In genomic region chr9:893843-894420, GRCh38 we compare ENCODE assay signal across 8 cellular contexts. TPM values are rescaled to one million over a fixed set of nuclear protein-coding genes. Genes with fewer than 3 reads are reported as not detected.
A peak's percentile ranks its signal among the peaks of the same experiment; 100 is the strongest.
DNase-seq lines count a peak whose midpoint lies in the region; ATAC-seq and TF ChIP-seq lines count a peak whose summit lies in the region.

No MANE protein-coding gene starts in this region.

- intact Hi-C loops in CD8-positive, alpha-beta T cell (cut with DNase I, micrococcal nuclease): loop anchor here (1.0 to 10.0 kb wide), 4 partner anchors 27 to 1195 kb away; no protein-coding TSS in a partner anchor

- no peak overlapping the region for H3K27ac Mint-ChIP-seq in CD8-positive, alpha-beta T cell
- no peak overlapping the region for H3K27ac Mint-ChIP-seq in activated CD4-positive, alpha-beta T cell treated with anti-CD3 and anti-CD28 coated beads, Interleukin-2, amount 10 ng/mL, durations not matched to agents 7 days and 5 days
- no peak overlapping the region for H3K27ac Mint-ChIP-seq in endodermal cell

- no peaks in the 10 kb centered on the region for H3K36me3 ChIP-seq in CD8-positive, alpha-beta T cell (ENCODE audit: insufficient read depth, low read length)
- H3K36me3 ChIP-seq in endodermal cell (ENCODE audit: control insufficient read depth, insufficient read depth, low read length) (no peaks in the 10 kb centered on the region), mucosa of stomach (ENCODE audit: control insufficient read depth, insufficient read depth, low read length) (no peaks in the 10 kb centered on the region)

- peak overlapping the region; percentile 17 for H3K4me3 Mint-ChIP-seq in CD8-positive, alpha-beta T cell
- H3K4me3 Mint-ChIP-seq in activated CD4-positive, alpha-beta T cell treated with anti-CD3 and anti-CD28 coated beads, Interleukin-2, amount 10 ng/mL, durations not matched to agents 7 days and 5 days: no peak overlapping the region
- no peak overlapping the region for H3K4me3 Mint-ChIP-seq in endodermal cell

- H3K9me3 Mint-ChIP-seq in CD8-positive, alpha-beta T cell: no peaks in the 10 kb centered on the region
- H3K9me3 Mint-ChIP-seq in activated CD4-positive, alpha-beta T cell treated with anti-CD3 and anti-CD28 coated beads, Interleukin-2, amount 10 ng/mL, durations not matched to agents 7 days and 5 days: no peaks in the 10 kb centered on the region
- H3K9me3 Mint-ChIP-seq in endodermal cell: no peaks in the 10 kb centered on the region

- H3K4me1 Mint-ChIP-seq in CD8-positive, alpha-beta T cell (ENCODE audit: low read depth): peaks cover 9% of the 10 kb centered on the region
- peaks cover 5% of the 10 kb centered on the region for H3K4me1 Mint-ChIP-seq in activated CD4-positive, alpha-beta T cell treated with anti-CD3 and anti-CD28 coated beads, Interleukin-2, amount 10 ng/mL, durations not matched to agents 7 days and 5 days
- no peaks in the 10 kb centered on the region for H3K4me1 Mint-ChIP-seq in endodermal cell

- H3K27me3 Mint-ChIP-seq in CD8-positive, alpha-beta T cell (ENCODE audit: low read depth): peaks cover 1% of the 10 kb centered on the region
- H3K27me3 Mint-ChIP-seq in activated CD4-positive, alpha-beta T cell treated with anti-CD3 and anti-CD28 coated beads, Interleukin-2, amount 10 ng/mL, durations not matched to agents 7 days and 5 days: peaks cover 15% of the 10 kb centered on the region
- H3K27me3 Mint-ChIP-seq in endodermal cell (ENCODE audit: insufficient read depth): peaks cover 15% of the 10 kb centered on the region

- no peak overlapping the region for H3K27ac ChIP-seq in CD8-positive, alpha-beta T cell (ENCODE audit: low read depth, low read length)
- no peak overlapping the region for H3K27ac ChIP-seq in endodermal cell (ENCODE audit: low read depth, low read length)

- no peaks in the 10 kb centered on the region for H3K27me3 ChIP-seq in CD8-positive, alpha-beta T cell (ENCODE audit: insufficient read depth, low read length)
- H3K27me3 ChIP-seq in endodermal cell (ENCODE audit: control insufficient read depth, insufficient read depth, low read length, poor library complexity, severe bottlenecking) (no peaks in the 10 kb centered on the region), mucosa of stomach (ENCODE audit: control insufficient read depth, insufficient read depth, low read length) (peaks cover 7% of the 10 kb centered on the region)

- peak; percentile 61 for TF ChIP-seq CTCF in CD8-positive, alpha-beta T cell (IDR thresholded peaks at IDR 0.05)
- peak; percentile 93 for TF ChIP-seq CTCF in endodermal cell (conservative IDR thresholded peaks at IDR 0.05)

- H3K4me1 ChIP-seq in CD8-positive, alpha-beta T cell (ENCODE audit: insufficient read depth, low read length): peaks cover 4% of the 10 kb centered on the region
- H3K4me1 ChIP-seq in endodermal cell (ENCODE audit: control insufficient read depth, insufficient read depth, low read length) (no peaks in the 10 kb centered on the region), mucosa of stomach (ENCODE audit: control insufficient read depth, insufficient read depth, low read length) (peaks cover 6% of the 10 kb centered on the region)

- WGBS in endodermal cell (ENCODE audit: insufficient coverage in 1 of 2, insufficient read length in 1 of 2), 2 experiments: 36 to 41% methylated on average over 3 to 9 of the region's 9 CpGs

- DNase-seq in CD8-positive, alpha-beta T cell: peak in 6 of 7 experiments; percentile 10 to 52 (median 23)
- peak; percentile 15 for DNase-seq in NCI-H524 treated with DMSO at 0.1 percent for 48 hours (lab: John Stamatoyannopoulos, UW)
- peak; percentile 65 for DNase-seq in activated CD4-positive, alpha-beta T cell treated with anti-CD3 and anti-CD28 coated beads, Interleukin-2, amount 10 ng/mL, durations not matched to agents 7 days and 5 days
- peak; percentile 82 for DNase-seq in endodermal cell
- DNase-seq in stimulated activated naive CD4-positive, alpha-beta T cell treated with Interleukin-2 at 50 U/mL for 16 hours (lab: John Stamatoyannopoulos, UW): peak; percentile 55

- CTCF ChIA-PET in CD8-positive, alpha-beta T cell (lab: Charles Lee): interaction anchor here (1.1 to 1.4 kb wide), 4 partner anchors 9 to 117 kb away, joined by 3 to 5 read pairs (median 4); no protein-coding TSS in a partner anchor
- CTCF ChIA-PET in activated CD4-positive, alpha-beta T cell treated with anti-CD3 and anti-CD28 coated beads, Interleukin-2, amount 10 ng/mL, durations not matched to agents 7 days and 5 days (lab: Charles Lee): interaction anchor here (0.7 to 2.0 kb wide), 5 partner anchors 10 to 116 kb away, joined by 4 to 8 read pairs (median 5); no protein-coding TSS in a partner anchor

- H3K4me3 ChIP-seq in CD8-positive, alpha-beta T cell (ENCODE audit: low read depth, low read length): no peak overlapping the region
- H3K4me3 ChIP-seq in endodermal cell (ENCODE audit: low read length) (no peak overlapping the region), mucosa of stomach (ENCODE audit: low read length) (no peak overlapping the region)

- POLR2A ChIA-PET in CD8-positive, alpha-beta T cell (lab: Charles Lee): no interaction called here
- POLR2A ChIA-PET in activated CD4-positive, alpha-beta T cell treated with anti-CD3 and anti-CD28 coated beads, Interleukin-2, amount 10 ng/mL, durations not matched to agents 7 days and 5 days (lab: Charles Lee): no interaction called here

- no peaks in the 10 kb centered on the region for H3K36me3 Mint-ChIP-seq in CD8-positive, alpha-beta T cell
- H3K36me3 Mint-ChIP-seq in activated CD4-positive, alpha-beta T cell treated with anti-CD3 and anti-CD28 coated beads, Interleukin-2, amount 10 ng/mL, durations not matched to agents 7 days and 5 days (ENCODE audit: low read depth): no peaks in the 10 kb centered on the region
- H3K36me3 Mint-ChIP-seq in endodermal cell (ENCODE audit: low read depth): no peaks in the 10 kb centered on the region

- ATAC-seq in CD8-positive, alpha-beta T cell: peak; percentile 84
- ATAC-seq in GM19328 (IDR thresholded peaks at IDR 0.05; ENCODE audit: unreplicated experiment) (peak; percentile 96), HG03342 (IDR thresholded peaks at IDR 0.05; ENCODE audit: unreplicated experiment) (peak; percentile 99)

- H3K9ac ChIP-seq in endodermal cell (ENCODE audit: extremely low read depth, low read length, poor library complexity, severe bottlenecking) (no peak overlapping the region), mucosa of stomach (ENCODE audit: low read length) (peak overlapping the region; percentile 8)

- H3K9me3 ChIP-seq in CD8-positive, alpha-beta T cell (ENCODE audit: low read length): no peaks in the 10 kb centered on the region
- H3K9me3 ChIP-seq in endodermal cell (ENCODE audit: control insufficient read depth, low read length) (no peaks in the 10 kb centered on the region), mucosa of stomach (ENCODE audit: control insufficient read depth, low read length) (no peaks in the 10 kb centered on the region)

RNA-seq across cellular contexts. Expression of gene DMRT1, which starts 52.4 kb away (rescaled TPM):
- not detected for total RNA-seq in CD8-positive, alpha-beta T cell
- total RNA-seq in activated CD4-positive, alpha-beta T cell treated with anti-CD3 and anti-CD28 coated beads, Interleukin-2, amount 10 ng/mL, durations not matched to agents 7 days and 5 days: not detected
- total RNA-seq in endodermal cell: not detected
- polyA plus RNA-seq in endodermal cell (2013, experiment 1 of 2): not detected
- polyA plus RNA-seq in endodermal cell (2013, experiment 2 of 2): not detected

Comparison
In these comparisons a context has a peak if more than half of its experiments do, and no peak if none do; other contexts are left out.
1. DNase-seq: peak in every context shown above with its lines; median percentile 82 in endodermal cell; 65 in activated CD4-positive, alpha-beta T cell treated with anti-CD3 and anti-CD28 coated beads, Interleukin-2, amount 10 ng/mL, durations not matched to agents 7 days and 5 days; 55 in stimulated activated naive CD4-positive, alpha-beta T cell treated with Interleukin-2 at 50 U/mL for 16 hours; 23 in CD8-positive, alpha-beta T cell; 15 in NCI-H524 treated with DMSO at 0.1 percent for 48 hours.